ENCODE assay signal across 3 cellular contexts in the genomic region with DNA sequence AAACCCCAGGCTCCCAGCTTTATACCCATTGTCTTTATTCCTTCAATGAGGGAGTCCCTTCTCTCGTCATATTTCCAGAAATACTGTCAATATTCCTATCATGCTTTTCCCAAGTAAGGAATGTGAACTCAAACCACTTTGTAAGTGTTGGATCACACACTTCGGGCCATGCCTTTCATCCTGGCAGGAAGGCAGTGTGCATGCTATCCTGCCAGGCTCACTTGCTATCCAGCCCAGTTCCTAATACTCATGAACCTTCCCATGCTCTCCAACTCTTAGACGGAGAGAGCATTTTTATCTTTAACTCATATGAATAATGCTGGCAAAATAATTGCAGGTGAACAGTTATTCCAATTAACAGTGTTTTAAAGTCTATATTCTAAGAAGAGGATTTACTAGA.
"Had no signal": no experiment of that assay in that cellular context is flagged by ENCODE, and none has a peak within 500 bp of the region (broad histone marks: within the 10 kb centered on the region; RNA-seq: fewer than 3 reads in every experiment).

No MANE protein-coding gene starts in this region.

- DNase-seq: GDM1, GF-D8 had no signal

- H3K4me3 ChIP-seq: GM12878 had no signal

- ATAC-seq: GM12878 had no signal
